Comparison of ENCODE assay signal across 7 cellular contexts in genomic region chr6:160741012-160741411, GRCh38.
A peak's percentile ranks its signal among the peaks of the same experiment; 100 is the strongest.
ATAC-seq lines count a peak whose summit lies in the region.

No MANE protein-coding gene starts in this region.

- ATAC-seq in GM18499 (IDR thresholded peaks at IDR 0.05; ENCODE audit: insufficient read depth, unreplicated experiment) (peak; percentile 96), GM19035 (IDR thresholded peaks at IDR 0.05; ENCODE audit: unreplicated experiment) (peak; percentile 97), GM21390 (IDR thresholded peaks at IDR 0.05; ENCODE audit: unreplicated experiment) (peak; percentile 94), HG02678 (IDR thresholded peaks at IDR 0.05; ENCODE audit: unreplicated experiment) (peak; percentile 99), HG03066 (IDR thresholded peaks at IDR 0.05; ENCODE audit: low read depth, unreplicated experiment) (peak; percentile 95), HG03469 (IDR thresholded peaks at IDR 0.05; ENCODE audit: unreplicated experiment) (peak; percentile 99)
- peak; percentile 49 to 51 for ATAC-seq in activated CD4-positive, CD25-positive, alpha-beta regulatory T cell treated with anti-CD3 and anti-CD28 coated beads, Interleukin-2, amount 50 U/mL, for 24 hours

Comparison
In these comparisons a context has a peak if more than half of its experiments do, and no peak if none do; other contexts are left out.
1. Peak in every context shown above with its lines: ATAC-seq.